In the genomic region with DNA sequence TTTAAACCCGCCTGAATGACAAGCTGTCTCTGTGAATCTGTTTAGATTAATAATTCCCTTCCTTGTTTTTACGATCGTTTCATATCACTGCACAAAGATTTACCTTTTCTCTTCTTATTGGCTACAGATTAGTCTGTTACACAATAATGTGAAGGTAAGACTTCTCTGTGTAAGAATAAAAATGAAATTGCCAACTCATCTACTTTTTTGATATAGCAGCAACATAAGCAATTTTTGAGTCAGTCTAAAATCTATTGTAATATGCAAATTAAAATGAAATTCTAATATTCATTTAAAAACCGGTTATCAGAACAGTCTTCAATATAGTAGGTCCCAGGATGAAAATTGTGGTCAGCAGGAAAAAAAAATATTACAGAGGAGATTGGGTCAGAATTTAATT, we compare ENCODE assay signal across 28 cellular contexts.
"Had no signal": no experiment of that assay in that cellular context is flagged by ENCODE, and none has a peak within 500 bp of the region (broad histone marks: within the 10 kb centered on the region; RNA-seq: fewer than 3 reads in every experiment).

No MANE protein-coding gene starts in this region.

- DNase-seq: stimulated activated CD4-positive, alpha-beta T cell treated with anti-CD3 and anti-CD28 coated beads, Interleukin-2, amount 100 ng/mL, for 48 hours; stimulated activated CD4-positive, alpha-beta T cell treated with anti-CD3 and anti-CD28 coated beads, Interleukin-4, amount 100 ng/mL, for 1 hour; stimulated activated CD4-positive, alpha-beta T cell treated with anti-CD3 and anti-CD28 coated beads, Interleukin-4, amount 100 ng/mL, for 24 hours; stimulated activated CD4-positive, alpha-beta T cell treated with anti-CD3 and anti-CD28 coated beads, Interleukin-4, amount 100 ng/mL, for 4 hours; stimulated activated CD8-positive, alpha-beta memory T cell treated with anti-CD3 and anti-CD28 coated beads, Interleukin-4, amount 100 ng/mL, for 48 hours; stimulated activated naive B cell treated with anti-CD40 and anti-IgM and Interleukin-4, amounts not matched to agents 10 μg/mL and 1 μg/mL and 100 μg/mL, for 72 hours; stimulated activated naive CD4-positive, alpha-beta T cell; stimulated activated naive CD4-positive, alpha-beta T cell treated with Interleukin-2 at 50 U/mL for 16 hours; stimulated activated naive CD8-positive, alpha-beta T cell treated with anti-CD3 and anti-CD28 coated beads, Interleukin-15, amount 100 ng/mL, for 72 hours; stimulated activated naive CD8-positive, alpha-beta T cell treated with anti-CD3 and anti-CD28 coated beads, Interleukin-15, Interleukin-2, amounts not matched to agents 100 U/mL and 50 U/mL, for 24 hours; stomach; substantia nigra; testis; thyroid gland; tibial artery; transverse colon; trophoblast cell; upper lobe of left lung; upper lobe of right lung; uterus had no signal

- H3K27me3 Mint-ChIP-seq: type B pancreatic cell had no signal

- H3K27me3 ChIP-seq: stomach, suprapubic skin, testis, thyroid gland, tibial artery, tibial nerve, transverse colon, upper lobe of left lung, upper lobe of right lung, uterus, vagina had no signal

- H3K9me3 Mint-ChIP-seq: stimulated activated effector memory CD8-positive, alpha-beta T cell treated with anti-CD3 and anti-CD28 coated beads, Interleukin-12 subunit alpha, Interleukin-12 subunit beta, amount 100 ng/mL, for 72 hours; stimulated activated memory B cell treated with anti-CD40 and anti-IgM and Interleukin-4, amounts not matched to agents 10 μg/mL and 1 μg/mL and 100 μg/mL, for 72 hours; stimulated activated naive B cell treated with anti-CD40 and anti-IgM and Interleukin-4, amounts not matched to agents 10 μg/mL and 1 μg/mL and 100 μg/mL, for 72 hours; stimulated activated naive CD8-positive, alpha-beta T cell treated with anti-CD3 and anti-CD28 coated beads, Interleukin-15, amount 100 ng/mL, for 72 hours; stimulated activated naive CD8-positive, alpha-beta T cell treated with anti-CD3 and anti-CD28 coated beads, Interleukin-15, Interleukin-2, amounts not matched to agents 100 ng/mL and 50 ng/mL, for 24 hours had no signal

- H3K4me3 Mint-ChIP-seq: stimulated activated effector memory CD8-positive, alpha-beta T cell treated with anti-CD3 and anti-CD28 coated beads, Interleukin-12 subunit alpha, Interleukin-12 subunit beta, amount 100 ng/mL, for 72 hours; stimulated activated memory B cell treated with anti-CD40 and anti-IgM and Interleukin-4, amounts not matched to agents 10 μg/mL and 1 μg/mL and 100 μg/mL, for 72 hours; stimulated activated naive B cell treated with anti-CD40 and anti-IgM and Interleukin-4, amounts not matched to agents 10 μg/mL and 1 μg/mL and 100 μg/mL, for 72 hours; stimulated activated naive CD8-positive, alpha-beta T cell treated with anti-CD3 and anti-CD28 coated beads, Interleukin-15, amount 100 ng/mL, for 72 hours; stimulated activated naive CD8-positive, alpha-beta T cell treated with anti-CD3 and anti-CD28 coated beads, Interleukin-15, Interleukin-2, amounts not matched to agents 100 ng/mL and 50 ng/mL, for 24 hours; type B pancreatic cell had no signal

- H3K4me3 ChIP-seq: stomach, suprapubic skin, testis, thoracic aorta, thyroid gland, tibial artery, tibial nerve, transverse colon, upper lobe of left lung, upper lobe of right lung, uterus, vagina had no signal

- ATAC-seq: stimulated activated effector memory CD8-positive, alpha-beta T cell treated with anti-CD3 and anti-CD28 coated beads, Interleukin-12 subunit alpha, Interleukin-12 subunit beta, amount 100 ng/mL, for 72 hours; stimulated activated memory B cell treated with anti-CD40 and anti-IgM and Interleukin-4, amounts not matched to agents 10 μg/mL and 1 μg/mL and 100 μg/mL, for 72 hours; stimulated activated naive B cell treated with anti-CD40 and anti-IgM and Interleukin-4, amounts not matched to agents 10 μg/mL and 1 μg/mL and 100 μg/mL, for 72 hours; stimulated activated naive CD8-positive, alpha-beta T cell treated with anti-CD3 and anti-CD28 coated beads, Interleukin-15, amount 100 ng/mL, for 72 hours; stimulated activated naive CD8-positive, alpha-beta T cell treated with anti-CD3 and anti-CD28 coated beads, Interleukin-15, Interleukin-2, amounts not matched to agents 100 U/mL and 50 U/mL, for 24 hours; upper lobe of right lung had no signal

- H3K36me3 Mint-ChIP-seq: stimulated activated effector memory CD8-positive, alpha-beta T cell treated with anti-CD3 and anti-CD28 coated beads, Interleukin-12 subunit alpha, Interleukin-12 subunit beta, amount 100 ng/mL, for 72 hours; stimulated activated memory B cell treated with anti-CD40 and anti-IgM and Interleukin-4, amounts not matched to agents 10 μg/mL and 1 μg/mL and 100 μg/mL, for 72 hours; stimulated activated naive B cell treated with anti-CD40 and anti-IgM and Interleukin-4, amounts not matched to agents 10 μg/mL and 1 μg/mL and 100 μg/mL, for 72 hours had no signal

- H3K9me3 ChIP-seq: stomach, suprapubic skin, testis, thoracic aorta, thyroid gland, tibial artery, tibial nerve, transverse colon, upper lobe of left lung, upper lobe of right lung, uterus, vagina had no signal

- H3K4me1 ChIP-seq: suprapubic skin, testis, thyroid gland, tibial artery, transverse colon, upper lobe of left lung, upper lobe of right lung, uterus, vagina had no signal

- H3K36me3 ChIP-seq: stomach, suprapubic skin, thoracic aorta, thyroid gland, tibial artery, tibial nerve, transverse colon, upper lobe of left lung, upper lobe of right lung, uterus, vagina had no signal

- H3K27ac Mint-ChIP-seq: stimulated activated effector memory CD8-positive, alpha-beta T cell treated with anti-CD3 and anti-CD28 coated beads, Interleukin-12 subunit alpha, Interleukin-12 subunit beta, amount 100 ng/mL, for 72 hours; stimulated activated memory B cell treated with anti-CD40 and anti-IgM and Interleukin-4, amounts not matched to agents 10 μg/mL and 1 μg/mL and 100 μg/mL, for 72 hours; stimulated activated naive B cell treated with anti-CD40 and anti-IgM and Interleukin-4, amounts not matched to agents 10 μg/mL and 1 μg/mL and 100 μg/mL, for 72 hours; stimulated activated naive CD8-positive, alpha-beta T cell treated with anti-CD3 and anti-CD28 coated beads, Interleukin-15, amount 100 ng/mL, for 72 hours; stimulated activated naive CD8-positive, alpha-beta T cell treated with anti-CD3 and anti-CD28 coated beads, Interleukin-15, Interleukin-2, amounts not matched to agents 100 ng/mL and 50 ng/mL, for 24 hours; type B pancreatic cell had no signal

- H3K4me1 Mint-ChIP-seq: stimulated activated effector memory CD8-positive, alpha-beta T cell treated with anti-CD3 and anti-CD28 coated beads, Interleukin-12 subunit alpha, Interleukin-12 subunit beta, amount 100 ng/mL, for 72 hours; stimulated activated naive CD8-positive, alpha-beta T cell treated with anti-CD3 and anti-CD28 coated beads, Interleukin-15, amount 100 ng/mL, for 72 hours had no signal

- H3K27ac ChIP-seq: stomach, suprapubic skin, testis, thoracic aorta, thyroid gland, tibial artery, tibial nerve, transverse colon, upper lobe of left lung, upper lobe of right lung, uterus, vagina had no signal
